ENCODE assay signal across 6 cellular contexts in genomic region chr1:177490786-177491185, GRCh38.
"Had no signal": no experiment of that assay in that cellular context is flagged by ENCODE, and none has a peak within 500 bp of the region (broad histone marks: within the 10 kb centered on the region; RNA-seq: fewer than 3 reads in every experiment).

No MANE protein-coding gene starts in this region.

- H3K4me2 ChIP-seq: KMS-11 had no signal

- H3K9ac ChIP-seq: KMS-11 had no signal

- H3K27ac ChIP-seq: HL-60, KMS-11 had no signal

- DNase-seq: GOT3, H9, HCEC 1CT, KBM-7 had no signal
